ENCODE assay signal across 14 cellular contexts in the genomic region with DNA sequence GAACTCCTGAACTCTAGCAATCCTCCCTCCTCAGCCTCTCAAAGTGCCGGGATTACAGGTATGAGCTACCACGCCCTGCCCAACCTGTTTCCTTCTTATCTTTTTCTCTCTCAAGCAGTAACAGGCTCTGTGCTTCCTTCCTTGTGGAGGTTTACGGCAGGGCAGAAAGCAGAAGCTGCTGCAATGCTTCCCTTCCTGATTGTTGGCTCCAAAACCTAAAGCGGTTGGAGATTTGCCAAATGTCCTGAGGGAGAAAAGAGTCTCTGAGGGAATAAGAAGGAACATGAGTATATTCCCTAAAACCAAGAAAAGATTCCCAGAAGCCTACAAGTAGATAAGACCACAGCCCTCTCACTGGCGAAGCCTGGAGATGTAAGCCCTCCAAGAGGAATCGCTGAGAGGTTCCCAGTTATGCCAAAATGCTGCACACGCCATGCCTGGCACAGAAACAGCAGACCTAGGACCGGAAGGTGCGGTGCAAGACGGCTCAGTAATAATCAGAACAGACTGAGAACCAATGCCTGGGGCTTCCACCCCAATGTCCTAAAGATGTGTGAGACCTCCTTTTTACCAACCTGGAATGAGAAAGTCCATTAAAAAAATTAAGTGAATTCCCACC.
A peak's percentile ranks its signal among the peaks of the same experiment; 100 is the strongest.
DNase-seq lines count a peak whose midpoint lies in the region; ATAC-seq lines count a peak whose summit lies in the region.
"Had no signal": no experiment of that assay in that cellular context is flagged by ENCODE, and none has a peak within 500 bp of the region (broad histone marks: within the 10 kb centered on the region; RNA-seq: fewer than 3 reads in every experiment).

No MANE protein-coding gene starts in this region.

- H2BK120ac ChIP-seq in trophoblast cell (ENCODE audit: insufficient read depth, low read length, poor library complexity): no peak overlapping the region

- no peak overlapping the region for H3K14ac ChIP-seq in trophoblast cell (ENCODE audit: low read length)

- H3K36me3 ChIP-seq in trophoblast cell (ENCODE audit: control insufficient read depth in 1 of 2, insufficient read depth in 2 of 2, low read length in 2 of 2): no peaks in the 10 kb centered on the region
- H3K36me3 ChIP-seq: vagina had no signal

- no peaks in the 10 kb centered on the region for H3K79me1 ChIP-seq in trophoblast cell (ENCODE audit: low read length)

- no peak overlapping the region for H4K91ac ChIP-seq in trophoblast cell (ENCODE audit: low read depth, low read length)

- no peaks in the 10 kb centered on the region for H3K4me1 ChIP-seq in trophoblast cell (ENCODE audit: control insufficient read depth in 1 of 2, insufficient read depth in 2 of 2, low read length in 2 of 2)
- H3K4me1 ChIP-seq: A549 had no signal

- WGBS in trophoblast cell (ENCODE audit: extremely low coverage, insufficient coverage, insufficient read length): no CpG with 5 or more reads among the region's 10 CpGs

- H2AFZ ChIP-seq in trophoblast cell (ENCODE audit: insufficient read depth, low read length, poor library complexity): no peak overlapping the region

- no peak overlapping the region for H3K9ac ChIP-seq in trophoblast cell (ENCODE audit: low read length)

- no peak overlapping the region for H3K4me3 ChIP-seq in trophoblast cell (ENCODE audit: low read depth, low read length)
- H3K4me3 ChIP-seq: A549, GM12878, vagina had no signal

- no peak overlapping the region for H2BK5ac ChIP-seq in trophoblast cell (ENCODE audit: low read depth, low read length, poor library complexity)

- no peak overlapping the region for H3K4me2 ChIP-seq in trophoblast cell (ENCODE audit: low read length)
- H3K4me2 ChIP-seq: A549 had no signal

- no peaks in the 10 kb centered on the region for H3K9me3 ChIP-seq in trophoblast cell (ENCODE audit: insufficient read depth, low read depth, low read length)
- H3K9me3 ChIP-seq: A549, vagina had no signal

- no peak for ATAC-seq in GM18861 (IDR thresholded peaks at IDR 0.05; ENCODE audit: unreplicated experiment)
- ATAC-seq: A549, GM12878 had no signal

- no peak overlapping the region for H3K23ac ChIP-seq in trophoblast cell (ENCODE audit: low read length)

- H3K27ac ChIP-seq in trophoblast cell (ENCODE audit: low read depth, low read length): no peak overlapping the region
- H3K27ac ChIP-seq: A549, vagina had no signal

- H4K12ac ChIP-seq in trophoblast cell (ENCODE audit: low read depth, low read length): no peak overlapping the region

- no peak overlapping the region for H2BK12ac ChIP-seq in trophoblast cell (ENCODE audit: low read length)

- H2AK5ac ChIP-seq in trophoblast cell (ENCODE audit: low read length): no peak overlapping the region

- H4K8ac ChIP-seq in trophoblast cell (ENCODE audit: low read depth, low read length): no peak overlapping the region

- peak; percentile 9 for DNase-seq in SIG-M5 treated with dmso at 0.1 percent for 504 hours (lab: John Stamatoyannopoulos, UW; ENCODE audit: unreplicated experiment)
- no peak for DNase-seq in SIG-M5 (lab: John Stamatoyannopoulos, UW)
- DNase-seq in NCI-H446 treated with DMSO at 0.1 percent for 48 hours (lab: John Stamatoyannopoulos, UW): peak; percentile 32
- DNase-seq in dermis blood vessel endothelial cell: peak; percentile 67
- peak; percentile 28 to 66 for DNase-seq in trophoblast cell
- no peak for DNase-seq in superior temporal gyrus (ENCODE audit: extremely low spot score)
- no peak for DNase-seq in NCI-H1436 (lab: John Stamatoyannopoulos, UW)
- DNase-seq: NCI-H1930; occipital lobe; stimulated activated CD8-positive, alpha-beta memory T cell treated with anti-CD3 and anti-CD28 coated beads, Interleukin-4, amount 100 ng/mL, for 48 hours had no signal

- H3K18ac ChIP-seq in trophoblast cell (ENCODE audit: low read length): no peak overlapping the region

- no peak overlapping the region for H3K4ac ChIP-seq in trophoblast cell (ENCODE audit: low read depth, low read length)

- no peaks in the 10 kb centered on the region for H3K79me2 ChIP-seq in trophoblast cell (ENCODE audit: control insufficient read depth, insufficient read depth, low read length, poor library complexity)

- H3K27me3 ChIP-seq in trophoblast cell (ENCODE audit: insufficient read depth, low read length): no peaks in the 10 kb centered on the region
- H3K27me3 ChIP-seq: vagina had no signal

Comparison
In these comparisons a context has a peak if more than half of its experiments do, and no peak if none do; other contexts are left out.
1. DNase-seq: peak in SIG-M5 treated with dmso at 0.1 percent for 504 hours (single experiment), NCI-H446 treated with DMSO at 0.1 percent for 48 hours (single experiment), dermis blood vessel endothelial cell (single experiment) and trophoblast cell (2 of 2); none in SIG-M5 (single experiment), superior temporal gyrus (single experiment) and NCI-H1436 (single experiment).